Comparison of ENCODE assay signal across 18 cellular contexts in genomic region chr20:62554898-62555641, GRCh38.
"Had no signal": no experiment of that assay in that cellular context is flagged by ENCODE, and none has a peak within 500 bp of the region (broad histone marks: within the 10 kb centered on the region; RNA-seq: fewer than 3 reads in every experiment).

No MANE protein-coding gene starts in this region.

- H3K9me3 ChIP-seq: neutrophil, testis, upper lobe of right lung had no signal

- H3K4me1 ChIP-seq: foreskin keratinocyte, parathyroid adenoma had no signal

- H3K79me2 ChIP-seq: parathyroid adenoma had no signal

- H3K4me2 ChIP-seq: smooth muscle cell had no signal

- FAIRE-seq: endothelial cell of umbilical vein, TTC549 had no signal

- H3K27me3 ChIP-seq: testis had no signal

- H3K9ac ChIP-seq: parathyroid adenoma had no signal

- H3K36me3 ChIP-seq: neutrophil, upper lobe of right lung had no signal

- H3K27ac ChIP-seq: foreskin keratinocyte, neutrophil, parathyroid adenoma, testis, upper lobe of right lung had no signal

- ATAC-seq: foreskin keratinocyte; stimulated activated naive CD8-positive, alpha-beta T cell treated with anti-CD3 and anti-CD28 coated beads, Interleukin-15, amount 100 ng/mL, for 72 hours; upper lobe of right lung had no signal

- DNase-seq: activated B cell treated with CpG ODN at 0.5 μM for 24 hours; activated CD4-positive, alpha-beta T cell treated with anti-CD3 and anti-CD28 coated beads, Interleukin-2, amount 10 ng/mL, durations not matched to agents 24 days and 14 days; activated CD8-positive, alpha-beta memory T cell treated with anti-CD3 and anti-CD28 coated beads for 24 hours; activated gamma-delta T cell treated with Interleukin-2 at 50 U/mL for 16 hours; amniotic stem cell; effector CD8-positive, alpha-beta T cell; foreskin keratinocyte; head of caudate nucleus; naive B cell; stimulated activated naive CD8-positive, alpha-beta T cell treated with anti-CD3 and anti-CD28 coated beads, Interleukin-15, amount 100 ng/mL, for 72 hours; testis; upper lobe of right lung had no signal

- H2AFZ ChIP-seq: parathyroid adenoma had no signal

- H3K4me3 ChIP-seq: lung, smooth muscle cell, testis, upper lobe of right lung had no signal
